ENCODE assay signal across 7 cellular contexts in the genomic region with DNA sequence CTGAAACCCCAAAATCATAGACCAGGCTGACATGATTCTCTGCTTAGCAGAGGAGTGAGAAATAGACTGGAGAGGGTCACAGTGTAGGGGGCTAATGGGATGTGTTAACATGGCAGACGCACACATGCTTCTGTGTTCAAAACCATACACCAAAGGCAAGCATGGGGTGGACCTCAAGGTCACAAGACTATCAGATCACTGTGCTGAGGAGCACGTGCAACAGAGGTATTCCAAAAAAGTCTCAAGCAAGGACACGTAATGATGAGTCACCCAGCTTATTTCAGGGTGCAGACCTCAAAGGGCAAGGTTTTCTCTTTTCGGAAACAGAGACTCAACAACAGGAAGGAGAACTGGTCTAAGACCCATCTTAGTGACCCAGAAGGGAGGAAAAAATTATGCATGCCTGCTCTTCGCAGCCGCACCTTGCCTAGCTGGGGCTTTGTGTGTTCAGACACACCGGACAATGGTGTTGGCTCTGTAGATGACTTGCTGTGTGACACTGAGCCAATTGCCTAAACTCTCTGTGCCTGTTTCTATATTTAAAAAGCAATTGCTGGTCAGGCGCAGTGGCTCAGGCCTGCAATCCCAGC. TPM values are rescaled to one million over a fixed set of nuclear protein-coding genes. Genes with fewer than 3 reads are reported as not detected.
DNase-seq lines count a peak whose midpoint lies in the region; ATAC-seq and TF ChIP-seq lines count a peak whose summit lies in the region.

No MANE protein-coding gene starts in this region.

- peak; percentile 30 for DNase-seq in activated CD4-positive, alpha-beta T cell treated with anti-CD3 and anti-CD28 coated beads, Interleukin-2, amount 10 ng/mL, durations not matched to agents 7 days and 5 days
- peak; percentile 73 for DNase-seq in fibroblast of villous mesenchyme (ENCODE audit: low read depth)
- no peak for DNase-seq in cardiac septum (ENCODE audit: low spot score)
- no peak for DNase-seq in dedifferentiated amniotic fluid mesenchymal stem cell (ENCODE audit: extremely low spot score)
- no peak for DNase-seq in cortex of kidney (lab: John Stamatoyannopoulos, UW)

- no peak overlapping the region for H3K4me3 ChIP-seq in fibroblast of villous mesenchyme (ENCODE audit: low read depth, low read length)

- CTCF ChIA-PET in activated CD4-positive, alpha-beta T cell treated with anti-CD3 and anti-CD28 coated beads, Interleukin-2, amount 10 ng/mL, durations not matched to agents 7 days and 5 days (lab: Charles Lee): interaction anchor here (1.2 to 2.8 kb wide), 9 partner anchors 8 to 168 kb away, joined by 3 to 9 read pairs (median 5); a partner anchor contains a TSS

- H3K36me3 Mint-ChIP-seq in activated CD4-positive, alpha-beta T cell treated with anti-CD3 and anti-CD28 coated beads, Interleukin-2, amount 10 ng/mL, durations not matched to agents 7 days and 5 days (ENCODE audit: low read depth): no peaks in the 10 kb centered on the region

- no peak for TF ChIP-seq CTCF in fibroblast of villous mesenchyme (IDR thresholded peaks at IDR 0.05; ENCODE audit: insufficient read depth, low read depth, low read length)

- H3K9me3 Mint-ChIP-seq in activated CD4-positive, alpha-beta T cell treated with anti-CD3 and anti-CD28 coated beads, Interleukin-2, amount 10 ng/mL, durations not matched to agents 7 days and 5 days: no peaks in the 10 kb centered on the region

- H3K4me1 Mint-ChIP-seq in activated CD4-positive, alpha-beta T cell treated with anti-CD3 and anti-CD28 coated beads, Interleukin-2, amount 10 ng/mL, durations not matched to agents 7 days and 5 days: peaks cover 29% of the 10 kb centered on the region

- intact Hi-C loops in cardiac septum (cut with DNase I): loop anchor here (5.0 kb wide), 1 partner anchor 167 kb away; no protein-coding TSS in a partner anchor

- POLR2A ChIA-PET in activated CD4-positive, alpha-beta T cell treated with anti-CD3 and anti-CD28 coated beads, Interleukin-2, amount 10 ng/mL, durations not matched to agents 7 days and 5 days (lab: Charles Lee): no interaction called here

- no peak overlapping the region for H3K4me3 Mint-ChIP-seq in activated CD4-positive, alpha-beta T cell treated with anti-CD3 and anti-CD28 coated beads, Interleukin-2, amount 10 ng/mL, durations not matched to agents 7 days and 5 days

- ATAC-seq in GM19397 (IDR thresholded peaks at IDR 0.05; ENCODE audit: unreplicated experiment) (peak; percentile 54), HG03575 (IDR thresholded peaks at IDR 0.05; ENCODE audit: extremely low read depth, insufficient number of reproducible peaks, low FRiP score, unreplicated experiment) (peak; percentile 60)

- peak overlapping the region; percentile 69 for H3K27ac Mint-ChIP-seq in activated CD4-positive, alpha-beta T cell treated with anti-CD3 and anti-CD28 coated beads, Interleukin-2, amount 10 ng/mL, durations not matched to agents 7 days and 5 days

- no peaks in the 10 kb centered on the region for H3K27me3 Mint-ChIP-seq in activated CD4-positive, alpha-beta T cell treated with anti-CD3 and anti-CD28 coated beads, Interleukin-2, amount 10 ng/mL, durations not matched to agents 7 days and 5 days

RNA-seq across cellular contexts. Expression of a gene that starts 20.3 kb away (rescaled TPM):
- total RNA-seq in activated CD4-positive, alpha-beta T cell treated with anti-CD3 and anti-CD28 coated beads, Interleukin-2, amount 10 ng/mL, durations not matched to agents 7 days and 5 days: 1 to 10 TPM in 1 of 2 experiments, under 1 TPM in 1; 0.64 to 1.2 TPM
- total RNA-seq in fibroblast of villous mesenchyme (1.3 and 1.6 TPM in 2 replicates), cardiac septum (0.35 TPM)

Comparison
In these comparisons a context has a peak if more than half of its experiments do, and no peak if none do; other contexts are left out.
1. DNase-seq: peak in activated CD4-positive, alpha-beta T cell treated with anti-CD3 and anti-CD28 coated beads, Interleukin-2, amount 10 ng/mL, durations not matched to agents 7 days and 5 days (single experiment) and fibroblast of villous mesenchyme (single experiment); none in cardiac septum (single experiment), dedifferentiated amniotic fluid mesenchymal stem cell (single experiment) and cortex of kidney (single experiment).